Comparison of ENCODE assay signal across 15 cellular contexts in genomic region chr20:45584294-45584693, GRCh38. TPM values are rescaled to one million over a fixed set of nuclear protein-coding genes. Genes with fewer than 3 reads are reported as not detected.
"Had no signal": no experiment of that assay in that cellular context is flagged by ENCODE, and none has a peak within 500 bp of the region (broad histone marks: within the 10 kb centered on the region; RNA-seq: fewer than 3 reads in every experiment).

No MANE protein-coding gene starts in this region.

RNA-seq across cellular contexts. Expression of gene WFDC8, which starts 5.2 kb away (rescaled TPM):
- total RNA-seq: activated B cell treated with CpG ODN at 0.5 μM for 24 hours; activated CD4-positive, alpha-beta memory T cell treated with anti-CD3 and anti-CD28 coated beads for 36 hours; activated CD4-positive, alpha-beta memory T cell treated with anti-CD3 and anti-CD28 coated beads, Interleukin-2, amount 10 ng/mL, durations not matched to agents 7 days and 5 days; activated CD4-positive, alpha-beta T cell treated with anti-CD3 and anti-CD28 coated beads for 36 hours; activated CD4-positive, alpha-beta T cell treated with anti-CD3 and anti-CD28 coated beads, Interleukin-2, amount 10 ng/mL, durations not matched to agents 24 days and 14 days; activated CD4-positive, alpha-beta T cell treated with anti-CD3 and anti-CD28 coated beads, Interleukin-2, amount 10 ng/mL, durations not matched to agents 7 days and 5 days; activated CD8-positive, alpha-beta memory T cell treated with anti-CD3 and anti-CD28 coated beads for 36 hours; activated CD8-positive, alpha-beta memory T cell treated with anti-CD3 and anti-CD28 coated beads, Interleukin-2, amount 10 ng/mL, durations not matched to agents 7 days and 5 days; activated CD8-positive, alpha-beta T cell treated with anti-CD3 and anti-CD28 coated beads for 36 hours; activated CD8-positive, alpha-beta T cell treated with anti-CD3 and anti-CD28 coated beads, Interleukin-2, amount 10 ng/mL, durations not matched to agents 7 days and 5 days; T-cell; T-helper 1 cell treated with Interleukin-12 subunit alpha and Interleukin-12 subunit beta and Interleukin-4 antibody, amounts not matched to agents 30 ng/mL and 1 ng/mL, for 36 hours; T-helper 17 cell; T-helper 2 cell treated with Interferon-gamma antibody and Interleukin-4, amounts not matched to agents 100 ng/mL and 5 ng/mL, for 36 hours; WTC11 had no signal

RNA-seq across cellular contexts. Expression of gene EPPIN, which starts 37.1 kb away (rescaled TPM):
- total RNA-seq: activated B cell treated with CpG ODN at 0.5 μM for 24 hours; activated CD4-positive, alpha-beta memory T cell treated with anti-CD3 and anti-CD28 coated beads for 36 hours; activated CD4-positive, alpha-beta memory T cell treated with anti-CD3 and anti-CD28 coated beads, Interleukin-2, amount 10 ng/mL, durations not matched to agents 7 days and 5 days; activated CD4-positive, alpha-beta T cell treated with anti-CD3 and anti-CD28 coated beads for 36 hours; activated CD4-positive, alpha-beta T cell treated with anti-CD3 and anti-CD28 coated beads, Interleukin-2, amount 10 ng/mL, durations not matched to agents 24 days and 14 days; activated CD4-positive, alpha-beta T cell treated with anti-CD3 and anti-CD28 coated beads, Interleukin-2, amount 10 ng/mL, durations not matched to agents 7 days and 5 days; activated CD8-positive, alpha-beta memory T cell treated with anti-CD3 and anti-CD28 coated beads for 36 hours; activated CD8-positive, alpha-beta memory T cell treated with anti-CD3 and anti-CD28 coated beads, Interleukin-2, amount 10 ng/mL, durations not matched to agents 7 days and 5 days; activated CD8-positive, alpha-beta T cell treated with anti-CD3 and anti-CD28 coated beads for 36 hours; activated CD8-positive, alpha-beta T cell treated with anti-CD3 and anti-CD28 coated beads, Interleukin-2, amount 10 ng/mL, durations not matched to agents 7 days and 5 days; T-cell; T-helper 1 cell treated with Interleukin-12 subunit alpha and Interleukin-12 subunit beta and Interleukin-4 antibody, amounts not matched to agents 30 ng/mL and 1 ng/mL, for 36 hours; T-helper 17 cell; T-helper 2 cell treated with Interferon-gamma antibody and Interleukin-4, amounts not matched to agents 100 ng/mL and 5 ng/mL, for 36 hours had no signal

RNA-seq across cellular contexts. Expression of gene WFDC6, which starts 45.0 kb away (rescaled TPM):
- total RNA-seq: activated B cell treated with CpG ODN at 0.5 μM for 24 hours; activated CD4-positive, alpha-beta memory T cell treated with anti-CD3 and anti-CD28 coated beads for 36 hours; activated CD4-positive, alpha-beta memory T cell treated with anti-CD3 and anti-CD28 coated beads, Interleukin-2, amount 10 ng/mL, durations not matched to agents 7 days and 5 days; activated CD4-positive, alpha-beta T cell treated with anti-CD3 and anti-CD28 coated beads for 36 hours; activated CD4-positive, alpha-beta T cell treated with anti-CD3 and anti-CD28 coated beads, Interleukin-2, amount 10 ng/mL, durations not matched to agents 24 days and 14 days; activated CD4-positive, alpha-beta T cell treated with anti-CD3 and anti-CD28 coated beads, Interleukin-2, amount 10 ng/mL, durations not matched to agents 7 days and 5 days; activated CD8-positive, alpha-beta memory T cell treated with anti-CD3 and anti-CD28 coated beads for 36 hours; activated CD8-positive, alpha-beta memory T cell treated with anti-CD3 and anti-CD28 coated beads, Interleukin-2, amount 10 ng/mL, durations not matched to agents 7 days and 5 days; activated CD8-positive, alpha-beta T cell treated with anti-CD3 and anti-CD28 coated beads for 36 hours; activated CD8-positive, alpha-beta T cell treated with anti-CD3 and anti-CD28 coated beads, Interleukin-2, amount 10 ng/mL, durations not matched to agents 7 days and 5 days; T-cell; T-helper 1 cell treated with Interleukin-12 subunit alpha and Interleukin-12 subunit beta and Interleukin-4 antibody, amounts not matched to agents 30 ng/mL and 1 ng/mL, for 36 hours; T-helper 17 cell; T-helper 2 cell treated with Interferon-gamma antibody and Interleukin-4, amounts not matched to agents 100 ng/mL and 5 ng/mL, for 36 hours; WTC11 had no signal

RNA-seq across cellular contexts. Expression of gene WFDC10A, which starts 45.2 kb away (rescaled TPM):
- total RNA-seq: activated B cell treated with CpG ODN at 0.5 μM for 24 hours; activated CD4-positive, alpha-beta memory T cell treated with anti-CD3 and anti-CD28 coated beads for 36 hours; activated CD4-positive, alpha-beta memory T cell treated with anti-CD3 and anti-CD28 coated beads, Interleukin-2, amount 10 ng/mL, durations not matched to agents 7 days and 5 days; activated CD4-positive, alpha-beta T cell treated with anti-CD3 and anti-CD28 coated beads for 36 hours; activated CD4-positive, alpha-beta T cell treated with anti-CD3 and anti-CD28 coated beads, Interleukin-2, amount 10 ng/mL, durations not matched to agents 24 days and 14 days; activated CD4-positive, alpha-beta T cell treated with anti-CD3 and anti-CD28 coated beads, Interleukin-2, amount 10 ng/mL, durations not matched to agents 7 days and 5 days; activated CD8-positive, alpha-beta memory T cell treated with anti-CD3 and anti-CD28 coated beads for 36 hours; activated CD8-positive, alpha-beta memory T cell treated with anti-CD3 and anti-CD28 coated beads, Interleukin-2, amount 10 ng/mL, durations not matched to agents 7 days and 5 days; activated CD8-positive, alpha-beta T cell treated with anti-CD3 and anti-CD28 coated beads for 36 hours; activated CD8-positive, alpha-beta T cell treated with anti-CD3 and anti-CD28 coated beads, Interleukin-2, amount 10 ng/mL, durations not matched to agents 7 days and 5 days; T-cell; T-helper 1 cell treated with Interleukin-12 subunit alpha and Interleukin-12 subunit beta and Interleukin-4 antibody, amounts not matched to agents 30 ng/mL and 1 ng/mL, for 36 hours; T-helper 17 cell; T-helper 2 cell treated with Interferon-gamma antibody and Interleukin-4, amounts not matched to agents 100 ng/mL and 5 ng/mL, for 36 hours; WTC11 had no signal

RNA-seq across cellular contexts. Expression of gene WFDC9, which starts 46.8 kb away (rescaled TPM):
- total RNA-seq: activated B cell treated with CpG ODN at 0.5 μM for 24 hours; activated CD4-positive, alpha-beta memory T cell treated with anti-CD3 and anti-CD28 coated beads for 36 hours; activated CD4-positive, alpha-beta memory T cell treated with anti-CD3 and anti-CD28 coated beads, Interleukin-2, amount 10 ng/mL, durations not matched to agents 7 days and 5 days; activated CD4-positive, alpha-beta T cell treated with anti-CD3 and anti-CD28 coated beads for 36 hours; activated CD4-positive, alpha-beta T cell treated with anti-CD3 and anti-CD28 coated beads, Interleukin-2, amount 10 ng/mL, durations not matched to agents 24 days and 14 days; activated CD4-positive, alpha-beta T cell treated with anti-CD3 and anti-CD28 coated beads, Interleukin-2, amount 10 ng/mL, durations not matched to agents 7 days and 5 days; activated CD8-positive, alpha-beta memory T cell treated with anti-CD3 and anti-CD28 coated beads for 36 hours; activated CD8-positive, alpha-beta memory T cell treated with anti-CD3 and anti-CD28 coated beads, Interleukin-2, amount 10 ng/mL, durations not matched to agents 7 days and 5 days; activated CD8-positive, alpha-beta T cell treated with anti-CD3 and anti-CD28 coated beads for 36 hours; activated CD8-positive, alpha-beta T cell treated with anti-CD3 and anti-CD28 coated beads, Interleukin-2, amount 10 ng/mL, durations not matched to agents 7 days and 5 days; T-cell; T-helper 1 cell treated with Interleukin-12 subunit alpha and Interleukin-12 subunit beta and Interleukin-4 antibody, amounts not matched to agents 30 ng/mL and 1 ng/mL, for 36 hours; T-helper 17 cell; T-helper 2 cell treated with Interferon-gamma antibody and Interleukin-4, amounts not matched to agents 100 ng/mL and 5 ng/mL, for 36 hours; WTC11 had no signal
